24 cellular contexts compared by ENCODE assay signal in the genomic region with DNA sequence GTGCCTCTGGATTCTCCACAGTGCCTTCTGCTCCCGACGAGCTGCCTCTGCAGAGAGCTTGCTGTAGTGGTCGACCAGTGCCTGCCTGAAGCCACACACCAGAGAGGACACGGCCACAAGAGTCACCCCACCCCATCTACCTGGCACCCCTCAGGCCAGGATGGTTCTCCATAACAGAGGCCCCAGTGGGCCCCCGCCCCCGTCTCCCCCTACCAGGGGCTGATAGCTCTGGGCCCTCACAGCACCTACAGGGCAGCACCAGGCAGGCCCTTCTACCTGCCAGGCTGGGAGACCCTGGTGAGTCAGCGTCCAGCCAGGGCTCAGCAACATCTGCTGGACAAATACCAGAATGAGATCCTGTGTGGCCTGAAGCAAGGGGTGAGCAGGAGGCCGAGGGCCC.
"Had no signal": no experiment of that assay in that cellular context is flagged by ENCODE, and none has a peak within 500 bp of the region (broad histone marks: within the 10 kb centered on the region; RNA-seq: fewer than 3 reads in every experiment).

No MANE protein-coding gene starts in this region.

- H3K4me1 ChIP-seq: colonic mucosa, pancreas, vagina had no signal

- H3K4me3 ChIP-seq: colonic mucosa, esophagus squamous epithelium, pancreas, right lobe of liver, smooth muscle cell, suprapubic skin, transverse colon, vagina had no signal

- H3K27ac Mint-ChIP-seq: dendritic cell treated with granulocyte-macrophage colony-stimulating factor and Interleukin-4, amounts not matched to agents 40 ng/mL and 50 ng/mL, for 4 days; stimulated activated naive CD8-positive, alpha-beta T cell treated with anti-CD3 and anti-CD28 coated beads, Interleukin-15, amount 100 ng/mL, for 72 hours had no signal

- H3K27ac ChIP-seq: colonic mucosa, esophagus squamous epithelium, neutrophil, pancreas, right lobe of liver, suprapubic skin, transverse colon, vagina had no signal

- H3K9me3 Mint-ChIP-seq: dendritic cell treated with granulocyte-macrophage colony-stimulating factor and Interleukin-4, amounts not matched to agents 40 ng/mL and 50 ng/mL, for 4 days; immature natural killer cell; naive thymus-derived CD8-positive, alpha-beta T cell; neural crest cell; stimulated activated naive CD8-positive, alpha-beta T cell treated with anti-CD3 and anti-CD28 coated beads, Interleukin-15, amount 100 ng/mL, for 72 hours had no signal

- H3K27me3 ChIP-seq: colonic mucosa, esophagus squamous epithelium, neutrophil, pancreas, right lobe of liver, suprapubic skin, transverse colon, vagina had no signal

- H3K9me3 ChIP-seq: colonic mucosa, esophagus squamous epithelium, neutrophil, pancreas, right lobe of liver, suprapubic skin, transverse colon, vagina had no signal

- DNase-seq: colonic mucosa; effector CD8-positive, alpha-beta T cell; erythroblast; esophagus squamous epithelium; hypothalamus; immature natural killer cell; naive thymus-derived CD8-positive, alpha-beta T cell; retina; right lobe of liver; stimulated activated CD4-positive, alpha-beta T cell treated with anti-CD3 and anti-CD28 coated beads, Interleukin-12 subunit alpha, Interleukin-12 subunit beta, amount 100 ng/mL, for 4 hours; stimulated activated CD4-positive, alpha-beta T cell treated with anti-CD3 and anti-CD28 coated beads, Interleukin-1b, Interleukin-23, amount 100 ng/mL, for 48 hours; stimulated activated CD4-positive, alpha-beta T cell treated with anti-CD3 and anti-CD28 coated beads, Interleukin-4, amount 100 ng/mL, for 1 hour; stimulated activated CD8-positive, alpha-beta memory T cell treated with anti-CD3 and anti-CD28 coated beads, Interleukin-4, amount 100 ng/mL, for 48 hours; stimulated activated naive CD4-positive, alpha-beta T cell; stimulated activated naive CD8-positive, alpha-beta T cell treated with anti-CD3 and anti-CD28 coated beads, Interleukin-15, amount 100 ng/mL, for 72 hours; transverse colon had no signal

- H3K27me3 Mint-ChIP-seq: dendritic cell treated with granulocyte-macrophage colony-stimulating factor and Interleukin-4, amounts not matched to agents 40 ng/mL and 50 ng/mL, for 4 days; naive thymus-derived CD8-positive, alpha-beta T cell; stimulated activated naive CD8-positive, alpha-beta T cell treated with anti-CD3 and anti-CD28 coated beads, Interleukin-15, amount 100 ng/mL, for 72 hours had no signal

- ATAC-seq: left lobe of liver; naive thymus-derived CD8-positive, alpha-beta T cell; pancreas; right lobe of liver; stimulated activated naive CD8-positive, alpha-beta T cell treated with anti-CD3 and anti-CD28 coated beads, Interleukin-15, amount 100 ng/mL, for 72 hours had no signal

- H3K4me1 Mint-ChIP-seq: immature natural killer cell, neural crest cell had no signal

- H3K4me3 Mint-ChIP-seq: dendritic cell treated with granulocyte-macrophage colony-stimulating factor and Interleukin-4, amounts not matched to agents 40 ng/mL and 50 ng/mL, for 4 days; immature natural killer cell; naive thymus-derived CD8-positive, alpha-beta T cell; neural crest cell; stimulated activated naive CD8-positive, alpha-beta T cell treated with anti-CD3 and anti-CD28 coated beads, Interleukin-15, amount 100 ng/mL, for 72 hours had no signal
